Comparison of ENCODE assay signal across 1 cellular context in the genomic region with DNA sequence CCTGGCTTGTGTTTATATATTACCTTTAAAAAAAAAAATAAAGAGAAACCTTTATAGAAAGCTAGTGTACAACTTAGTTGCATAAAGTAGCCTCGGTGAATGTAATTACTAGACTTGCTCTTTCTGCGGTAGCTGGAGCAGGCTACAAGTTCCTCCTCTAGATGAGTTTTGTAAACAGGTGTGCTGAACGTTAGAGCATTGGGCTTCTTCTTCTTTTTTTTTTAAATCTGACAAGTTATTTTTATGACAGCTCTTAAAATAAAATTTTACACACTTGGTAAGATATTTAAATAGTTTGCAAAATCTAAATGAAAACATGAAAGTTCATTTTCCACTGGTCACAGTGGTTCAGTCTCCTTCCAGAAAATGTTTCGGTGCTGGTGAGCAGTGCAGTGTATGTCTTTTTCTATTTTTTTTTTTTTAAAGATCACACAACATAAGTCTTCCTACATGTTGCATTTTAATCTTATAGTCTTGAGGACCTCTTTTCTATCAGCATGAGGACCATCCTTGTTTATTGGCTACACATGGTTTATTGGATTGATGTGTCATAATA.
TF ChIP-seq lines count a peak whose summit lies in the region.

No MANE protein-coding gene starts in this region.

TF ChIP-seq in GM12878, 131 proteins besides CTCF, POLR2A, EP300 and RAD21:
- TF ChIP-seq, protein P1, sequence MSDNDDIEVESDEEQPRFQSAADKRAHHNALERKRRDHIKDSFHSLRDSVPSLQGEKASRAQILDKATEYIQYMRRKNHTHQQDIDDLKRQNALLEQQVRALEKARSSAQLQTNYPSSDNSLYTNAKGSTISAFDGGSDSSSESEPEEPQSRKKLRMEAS (IDR thresholded peaks at IDR 0.05; ENCODE audit: low read depth, low read length): no peak
- TF ChIP-seq ATF3 (IDR thresholded peaks at IDR 0.05; ENCODE audit: borderline replicate concordance, extremely low read depth, low read depth, low read length) (no peak), E2F8 (IDR thresholded peaks at IDR 0.05; ENCODE audit: low read depth, partially characterized antibody) (no peak), MTA3 (IDR thresholded peaks at IDR 0.05; ENCODE audit: borderline replicate concordance, low read length) (peak; percentile 69; the same call in 1 of the 2 replicates), ZBED1 (IDR thresholded peaks at IDR 0.05; ENCODE audit: borderline replicate concordance) (peak; percentile 57; the same call in 1 of the 2 replicates), KAT2A (conservative IDR thresholded peaks at IDR 0.05; ENCODE audit: control insufficient read depth, low read depth, low read length) (no peak), ZNF384 (IDR thresholded peaks at IDR 0.05; ENCODE audit: borderline replicate concordance, low read depth, low read length) (peak; percentile 33; the same call in 1 of the 2 replicates), FOXM1 (IDR thresholded peaks at IDR 0.05; ENCODE audit: low read depth, low read length) (peak; percentile 55; the same call in 1 of the 2 replicates), JUNB (IDR thresholded peaks at IDR 0.05) (peak; percentile 9; the same call in 1 of the 2 replicates), CREM (IDR thresholded peaks at IDR 0.05; ENCODE audit: low read depth) (0 out of 2 replicates have a peak, but pooled peaks have one; percentile 10), TCF12 (IDR thresholded peaks at IDR 0.05; ENCODE audit: low read depth, low read length) (0 out of 2 replicates have a peak, but pooled peaks have one; percentile 19), NFIC (IDR thresholded peaks at IDR 0.05; ENCODE audit: low read depth, low read length) (peak; percentile 68), MEF2A (IDR thresholded peaks at IDR 0.05; ENCODE audit: insufficient read depth, low read depth, low read length) (peak; percentile 67; the same call in 1 of the 2 replicates), RUNX3 (IDR thresholded peaks at IDR 0.05; ENCODE audit: low read length) (peak; percentile 58), CBX5 (IDR thresholded peaks at IDR 0.05; ENCODE audit: low read depth) (0 out of 2 replicates have a peak, but pooled peaks have one; percentile 21), REST (IDR thresholded peaks at IDR 0.05; ENCODE audit: low read depth, low read length) (no peak)
- TF ChIP-seq, protein P2, sequence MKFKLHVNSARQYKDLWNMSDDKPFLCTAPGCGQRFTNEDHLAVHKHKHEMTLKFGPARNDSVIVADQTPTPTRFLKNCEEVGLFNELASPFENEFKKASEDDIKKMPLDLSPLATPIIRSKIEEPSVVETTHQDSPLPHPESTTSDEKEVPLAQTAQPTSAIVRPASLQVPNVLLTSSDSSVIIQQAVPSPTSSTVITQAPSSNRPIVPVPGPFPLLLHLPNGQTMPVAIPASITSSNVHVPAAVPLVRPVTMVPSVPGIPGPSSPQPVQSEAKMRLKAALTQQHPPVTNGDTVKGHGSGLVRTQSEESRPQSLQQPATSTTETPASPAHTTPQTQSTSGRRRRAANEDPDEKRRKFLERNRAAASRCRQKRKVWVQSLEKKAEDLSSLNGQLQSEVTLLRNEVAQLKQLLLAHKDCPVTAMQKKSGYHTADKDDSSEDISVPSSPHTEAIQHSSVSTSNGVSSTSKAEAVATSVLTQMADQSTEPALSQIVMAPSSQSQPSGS (IDR thresholded peaks at IDR 0.05; ENCODE audit: low read length): 0 out of 2 replicates have a peak, but pooled peaks have one; percentile 15
